14 cellular contexts compared by ENCODE assay signal in the genomic region with DNA sequence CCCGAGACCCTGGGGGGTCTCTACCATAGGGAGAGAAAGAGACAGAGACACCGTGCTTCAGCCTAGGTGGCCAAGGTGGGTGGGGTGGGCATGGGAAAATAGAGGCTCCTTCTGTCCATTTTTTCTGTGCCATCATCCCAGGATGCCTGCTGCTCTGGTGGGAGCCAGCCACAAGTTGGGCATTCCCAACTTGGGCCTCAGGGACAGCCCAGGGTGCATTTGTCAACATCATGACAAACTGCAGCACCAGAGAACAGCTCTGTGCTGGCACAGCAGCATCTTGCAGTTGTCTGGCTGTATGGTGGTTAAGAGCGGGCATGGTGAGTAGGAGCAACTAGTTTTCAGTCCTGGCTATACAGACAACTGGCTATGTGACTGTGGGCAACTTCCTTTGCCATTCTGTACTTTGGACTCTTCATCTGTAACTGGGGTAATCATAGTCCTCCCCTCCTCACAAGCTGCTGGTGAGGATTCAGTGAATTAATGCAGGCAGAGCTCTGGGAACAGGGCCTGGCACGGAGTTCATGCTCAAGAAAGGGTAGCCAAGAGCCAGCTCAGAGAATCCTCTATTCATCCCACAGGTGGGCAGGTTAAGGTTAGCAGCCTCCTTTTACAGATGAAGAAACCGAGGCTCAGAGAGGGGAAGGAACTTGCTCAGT.
DNase-seq lines count a peak whose midpoint lies in the region; ATAC-seq and TF ChIP-seq lines count a peak whose summit lies in the region.
"Had no signal": no experiment of that assay in that cellular context is flagged by ENCODE, and none has a peak within 500 bp of the region (broad histone marks: within the 10 kb centered on the region; RNA-seq: fewer than 3 reads in every experiment).

No MANE protein-coding gene starts in this region.

- H3K4me3 Mint-ChIP-seq in activated naive CD4-positive, alpha-beta T cell treated with anti-CD3 and anti-CD28 coated beads for 36 hours = no peak overlapping the region
- no peak overlapping the region for H3K4me3 Mint-ChIP-seq in effector memory CD8-positive, alpha-beta T cell
- H3K4me3 Mint-ChIP-seq in natural killer cell treated with Interleukin-12 subunit alpha and Interleukin-12 subunit beta and Interleukin-15 and Interleukin-18, amount 100 ng/mL, for 72 hours = no peak overlapping the region
- H3K4me3 Mint-ChIP-seq: stimulated activated naive CD8-positive, alpha-beta T cell treated with anti-CD3 and anti-CD28 coated beads, Interleukin-15, amount 100 ng/mL, for 72 hours; T-cell had no signal

- TF ChIP-seq CTCF in thyroid gland (IDR thresholded peaks at IDR 0.05) = no peak

- H3K27ac ChIP-seq in thyroid gland = peak overlapping the region in 2 of 3 donors; percentile 86

- no peak for TF ChIP-seq POLR2A in thyroid gland (IDR thresholded peaks at IDR 0.05)

- ATAC-seq in effector memory CD8-positive, alpha-beta T cell (replicated peaks) = no peak
- no peak for ATAC-seq in natural killer cell treated with Interleukin-12 subunit alpha and Interleukin-12 subunit beta and Interleukin-15 and Interleukin-18, amount 100 ng/mL, for 72 hours
- ATAC-seq: stimulated activated naive CD8-positive, alpha-beta T cell treated with anti-CD3 and anti-CD28 coated beads, Interleukin-15, amount 100 ng/mL, for 72 hours; T-cell had no signal

- no peaks in the 10 kb centered on the region for H3K9me3 Mint-ChIP-seq in activated naive CD4-positive, alpha-beta T cell treated with anti-CD3 and anti-CD28 coated beads for 36 hours
- H3K9me3 Mint-ChIP-seq in effector memory CD8-positive, alpha-beta T cell = no peaks in the 10 kb centered on the region
- no peaks in the 10 kb centered on the region for H3K9me3 Mint-ChIP-seq in natural killer cell treated with Interleukin-12 subunit alpha and Interleukin-12 subunit beta and Interleukin-15 and Interleukin-18, amount 100 ng/mL, for 72 hours
- H3K9me3 Mint-ChIP-seq: H9; memory B cell; stimulated activated naive CD8-positive, alpha-beta T cell treated with anti-CD3 and anti-CD28 coated beads, Interleukin-15, amount 100 ng/mL, for 72 hours; T-cell had no signal

- H3K4me1 ChIP-seq in thyroid gland = peaks cover 33 to 70% of the 10 kb centered on the region in 2 donors

- no peak overlapping the region for H3K27ac Mint-ChIP-seq in activated naive CD4-positive, alpha-beta T cell treated with anti-CD3 and anti-CD28 coated beads for 36 hours
- H3K27ac Mint-ChIP-seq in effector memory CD8-positive, alpha-beta T cell = peak overlapping the region; percentile 86 to 90
- peak overlapping the region; percentile 56 to 87 for H3K27ac Mint-ChIP-seq in natural killer cell treated with Interleukin-12 subunit alpha and Interleukin-12 subunit beta and Interleukin-15 and Interleukin-18, amount 100 ng/mL, for 72 hours
- H3K27ac Mint-ChIP-seq: memory B cell, T-cell had no signal

- H3K36me3 ChIP-seq in thyroid gland = no peaks in the 10 kb centered on the region

- intact Hi-C loops in activated naive CD4-positive, alpha-beta T cell treated with anti-CD3 and anti-CD28 coated beads for 36 hours (cut with micrococcal nuclease) = no loop called here
- intact Hi-C loops in thyroid gland (cut with DNase I) = no loop called here

- WGBS in thyroid gland, 2 donors = 80 to 82% methylated on average over 5 of the region's 5 CpGs

- no peaks in the 10 kb centered on the region for H3K27me3 ChIP-seq in thyroid gland

- H3K36me3 Mint-ChIP-seq in activated naive CD4-positive, alpha-beta T cell treated with anti-CD3 and anti-CD28 coated beads for 36 hours (ENCODE audit: low read depth) = no peaks in the 10 kb centered on the region
- peaks cover 20% of the 10 kb centered on the region for H3K36me3 Mint-ChIP-seq in effector memory CD8-positive, alpha-beta T cell (ENCODE audit: insufficient read depth)
- no peaks in the 10 kb centered on the region for H3K36me3 Mint-ChIP-seq in natural killer cell treated with Interleukin-12 subunit alpha and Interleukin-12 subunit beta and Interleukin-15 and Interleukin-18, amount 100 ng/mL, for 72 hours
- H3K36me3 Mint-ChIP-seq: memory B cell had no signal

- CTCF ChIA-PET in activated naive CD4-positive, alpha-beta T cell treated with anti-CD3 and anti-CD28 coated beads for 36 hours (lab: Charles Lee) = interaction anchor here (1.1 to 1.6 kb wide), 2 partner anchors 13 to 91 kb away, joined by 3 read pairs; no protein-coding TSS in a partner anchor

- no peaks in the 10 kb centered on the region for H3K27me3 Mint-ChIP-seq in activated naive CD4-positive, alpha-beta T cell treated with anti-CD3 and anti-CD28 coated beads for 36 hours (ENCODE audit: low read depth)
- H3K27me3 Mint-ChIP-seq in effector memory CD8-positive, alpha-beta T cell = no peaks in the 10 kb centered on the region
- no peaks in the 10 kb centered on the region for H3K27me3 Mint-ChIP-seq in natural killer cell treated with Interleukin-12 subunit alpha and Interleukin-12 subunit beta and Interleukin-15 and Interleukin-18, amount 100 ng/mL, for 72 hours
- H3K27me3 Mint-ChIP-seq: stimulated activated naive CD8-positive, alpha-beta T cell treated with anti-CD3 and anti-CD28 coated beads, Interleukin-15, amount 100 ng/mL, for 72 hours; T-cell had no signal

- DNase-seq in activated naive CD4-positive, alpha-beta T cell treated with anti-CD3 and anti-CD28 coated beads for 36 hours = peak; percentile 2
- DNase-seq in activated naive CD4-positive, alpha-beta T cell treated with anti-CD3 and anti-CD28 coated beads, Interleukin-2, amount 50 U/mL, for 16 hours = no peak
- DNase-seq in effector memory CD8-positive, alpha-beta T cell = no peak
- no peak for DNase-seq in natural killer cell treated with Interleukin-12 subunit alpha and Interleukin-12 subunit beta and Interleukin-15 and Interleukin-18, amount 100 ng/mL, for 72 hours (ENCODE audit: low spot score)
- DNase-seq in thyroid gland (no peak), GM19238 (ENCODE audit: insufficient read length, low spot score) (no peak), DMS79 treated with DMSO at 0.1 percent for 48 hours (lab: John Stamatoyannopoulos, UW) (no peak), UCSD-AML1 (lab: John Stamatoyannopoulos, UW; ENCODE audit: unreplicated experiment) (no peak)
- DNase-seq: Karpas-422; NCI-H446 treated with DMSO at 0.1 percent for 48 hours; stimulated activated naive CD8-positive, alpha-beta T cell treated with anti-CD3 and anti-CD28 coated beads, Interleukin-15, amount 100 ng/mL, for 72 hours; T-cell had no signal

- H3K9me3 ChIP-seq in thyroid gland = no peaks in the 10 kb centered on the region

- H3K4me1 Mint-ChIP-seq in activated naive CD4-positive, alpha-beta T cell treated with anti-CD3 and anti-CD28 coated beads for 36 hours (ENCODE audit: low read depth) = peaks cover 5% of the 10 kb centered on the region
- peaks cover 51 to 57% of the 10 kb centered on the region in 2 donors for H3K4me1 Mint-ChIP-seq in effector memory CD8-positive, alpha-beta T cell (ENCODE audit: low read depth in 2 of 2)
- peaks cover 52 to 59% of the 10 kb centered on the region in 2 donors for H3K4me1 Mint-ChIP-seq in natural killer cell treated with Interleukin-12 subunit alpha and Interleukin-12 subunit beta and Interleukin-15 and Interleukin-18, amount 100 ng/mL, for 72 hours (ENCODE audit: low read depth in 2 of 2)

- H3K4me3 ChIP-seq in thyroid gland (replicated peaks in 1 of 3) = no peak overlapping the region
